Comparison of ENCODE assay signal across 1 cellular context in genomic region chrX:34467437-34467836, GRCh38.
TF ChIP-seq lines count a peak whose summit lies in the region.

No MANE protein-coding gene starts in this region.

TF ChIP-seq in endothelial cell of umbilical vein, 7 proteins besides CTCF, POLR2A, EP300 and RAD21 (continued from another document):
- TF ChIP-seq MAX (IDR thresholded peaks at IDR 0.05; ENCODE audit: insufficient read depth, insufficient read length), result no peak
- no peak for TF ChIP-seq POLR2AphosphoS5 (IDR thresholded peaks at IDR 0.05; ENCODE audit: insufficient read depth, low read depth, low read length)
- no peak for TF ChIP-seq EZH2 (IDR thresholded peaks at IDR 0.05; ENCODE audit: borderline replicate concordance, low read depth, low read length, severe bottlenecking)
